In genomic region chr5:68250662-68251298, GRCh38 we compare ENCODE assay signal across 9 cellular contexts. TPM values are rescaled to one million over a fixed set of nuclear protein-coding genes. Genes with fewer than 3 reads are reported as not detected.
A peak's percentile ranks its signal among the peaks of the same experiment; 100 is the strongest.
DNase-seq lines count a peak whose midpoint lies in the region; ATAC-seq, FAIRE-seq and TF ChIP-seq lines count a peak whose summit lies in the region.
"Had no signal": no experiment of that assay in that cellular context is flagged by ENCODE, and none has a peak within 500 bp of the region (broad histone marks: within the 10 kb centered on the region; RNA-seq: fewer than 3 reads in every experiment).

No MANE protein-coding gene starts in this region.

- no peak for ATAC-seq in activated T-helper 17 cell treated with anti-CD3 and anti-CD28 coated beads, Interleukin-2, amount 50 U/mL, for 72 hours (replicated peaks)
- no peak for ATAC-seq in HepG2
- ATAC-seq in stimulated activated naive CD8-positive, alpha-beta T cell treated with anti-CD3 and anti-CD28 coated beads, Interleukin-15, amount 100 ng/mL, for 72 hours: no peak
- no peak for ATAC-seq in left colon

- H3K4me1 ChIP-seq in HUES48 (ENCODE audit: control insufficient read depth, insufficient read depth, low read length) (peaks cover 39% of the 10 kb centered on the region), HepG2 (ENCODE audit: insufficient read depth, low read length) (peaks cover 18% of the 10 kb centered on the region)

- TF ChIP-seq CTCF in HepG2 (CRISPR knock-in tag; IDR thresholded peaks at IDR 0.05): no peak

- no peak for TF ChIP-seq POLR2A in HepG2 (IDR thresholded peaks at IDR 0.05; ENCODE audit: insufficient read depth in 1 of 2, low read depth in 2 of 2, low read length in 2 of 2)

- POLR2A ChIA-PET in HepG2 (lab: Yijun Ruan, JAX): no interaction called here

- peak overlapping the region; percentile 71 for H3K4me3 Mint-ChIP-seq in activated T-helper 17 cell treated with anti-CD3 and anti-CD28 coated beads, Interleukin-2, amount 50 U/mL, for 72 hours
- H3K4me3 Mint-ChIP-seq in stimulated activated naive CD8-positive, alpha-beta T cell treated with anti-CD3 and anti-CD28 coated beads, Interleukin-15, amount 100 ng/mL, for 72 hours: peak overlapping the region; percentile 46 to 59

- no peak for TF ChIP-seq EP300 in HepG2 (IDR thresholded peaks at IDR 0.05; ENCODE audit: low read depth in 2 of 2, low read length in 2 of 2)
- TF ChIP-seq EP300 in HepG2 (CRISPR knock-in tag; IDR thresholded peaks at IDR 0.05; ENCODE audit: borderline replicate concordance): no peak

- H3K27me3 Mint-ChIP-seq in activated T-helper 17 cell treated with anti-CD3 and anti-CD28 coated beads, Interleukin-2, amount 50 U/mL, for 72 hours: no peaks in the 10 kb centered on the region
- H3K27me3 Mint-ChIP-seq in stimulated activated naive CD8-positive, alpha-beta T cell treated with anti-CD3 and anti-CD28 coated beads, Interleukin-15, amount 100 ng/mL, for 72 hours: no peaks in the 10 kb centered on the region

- H3K4me3 ChIP-seq in HUES48 (ENCODE audit: low read depth, low read length): no peak overlapping the region
- H3K4me3 ChIP-seq in HepG2 (replicated peaks in 1 of 3; ENCODE audit: insufficient read depth in 1 of 3, low read depth in 2 of 3, low read length in 3 of 3): no peak overlapping the region

- H3K27ac ChIP-seq in HUES48 (ENCODE audit: low read depth, low read length): peak overlapping the region; percentile 38
- no peak overlapping the region for H3K27ac ChIP-seq in HepG2 (ENCODE audit: extremely low read length, insufficient read depth, low read length)

- H2AFZ ChIP-seq in HepG2 (ENCODE audit: low read length): no peak overlapping the region

- H3K36me3 ChIP-seq in HUES48 (ENCODE audit: control insufficient read depth, insufficient read depth, low read length) (no peaks in the 10 kb centered on the region), HepG2 (replicated peaks in 1 of 2; ENCODE audit: control insufficient read depth in 1 of 2, insufficient read depth in 2 of 2, low read length in 2 of 2) (peaks cover 0 to 1% of the 10 kb centered on the region in 2 experiments; a peak in 1 of 5 replicates)

- no peaks in the 10 kb centered on the region for H3K9me3 Mint-ChIP-seq in activated T-helper 17 cell treated with anti-CD3 and anti-CD28 coated beads, Interleukin-2, amount 50 U/mL, for 72 hours
- no peaks in the 10 kb centered on the region for H3K9me3 Mint-ChIP-seq in stimulated activated naive CD8-positive, alpha-beta T cell treated with anti-CD3 and anti-CD28 coated beads, Interleukin-15, amount 100 ng/mL, for 72 hours

- DNase-seq in HepG2 (ENCODE audit: low spot score): no peak
- no peak for DNase-seq in stimulated activated naive CD8-positive, alpha-beta T cell treated with anti-CD3 and anti-CD28 coated beads, Interleukin-15, amount 100 ng/mL, for 72 hours
- DNase-seq in HPDE6-E6E7 (ENCODE audit: extremely low spot score): no peak
- DNase-seq in left colon: no peak
- no peak for DNase-seq in urothelium cell line (ENCODE audit: low spot score)
- DNase-seq: kidney glomerular epithelial cell, NCI-H526 had no signal

- H3K27me3 ChIP-seq in HUES48 (ENCODE audit: control insufficient read depth, insufficient read depth, low read length) (no peaks in the 10 kb centered on the region), HepG2 (ENCODE audit: control insufficient read depth in 1 of 2, insufficient read depth in 2 of 2, low read length in 2 of 2) (no peaks in the 10 kb centered on the region)

- no peak for FAIRE-seq in HepG2 (lab: Jason Lieb, UNC)
- no peak for FAIRE-seq in urothelium cell line (lab: Jason Lieb, UNC)

- no peak overlapping the region for H3K9ac ChIP-seq in HUES48 (ENCODE audit: low read depth, low read length)
- H3K9ac ChIP-seq in HepG2 (ENCODE audit: insufficient read depth, low read depth, low read length): no peak overlapping the region

- H4K20me1 ChIP-seq in HepG2 (ENCODE audit: insufficient read depth, low read length): no peaks in the 10 kb centered on the region

- no TSS peak for BruUV-seq in HepG2 (replicated peaks; lab: Mats Ljungman, UMichigan)

- CTCF ChIA-PET in HepG2 (lab: Yijun Ruan, JAX; ENCODE audit: low intra/inter-chr PET ratio, low total read pairs): interaction anchor here (1.2 kb wide), 1 partner anchor 757 kb away, joined by 3 read pairs; no protein-coding TSS in a partner anchor

- WGBS in HepG2 (ENCODE audit: low lambda C conversion rate): 92% methylated on average over 5 of the region's 5 CpGs

- in situ Hi-C loops in HepG2 (cut with HindIII; ENCODE audit: extremely low pct_ligation_motif_present, low pct_unique_long_range_greater_than_20kb): loop anchor here (5.0 to 10.0 kb wide), 2 partner anchors 756 to 1003 kb away; no protein-coding TSS in a partner anchor

- peaks cover 51% of the 10 kb centered on the region for H3K79me2 ChIP-seq in HepG2 (ENCODE audit: insufficient read depth, low read length)

- peaks cover 65% of the 10 kb centered on the region for H3K4me1 Mint-ChIP-seq in activated T-helper 17 cell treated with anti-CD3 and anti-CD28 coated beads, Interleukin-2, amount 50 U/mL, for 72 hours
- peaks cover 88% of the 10 kb centered on the region for H3K4me1 Mint-ChIP-seq in stimulated activated naive CD8-positive, alpha-beta T cell treated with anti-CD3 and anti-CD28 coated beads, Interleukin-15, amount 100 ng/mL, for 72 hours

- intact Hi-C loops in HepG2 (cut with micrococcal nuclease; ENCODE audit: unreplicated experiment) (loop anchor here (5.0 kb wide), 1 partner anchor 478 kb away; no protein-coding TSS in a partner anchor), left colon (cut with DNase I, micrococcal nuclease) (loop anchor here in 1 of 2 donors (5.0 kb wide), 1 partner anchor 1003 kb away; no protein-coding TSS in a partner anchor)

- peak overlapping the region; percentile 84 for H3K27ac Mint-ChIP-seq in activated T-helper 17 cell treated with anti-CD3 and anti-CD28 coated beads, Interleukin-2, amount 50 U/mL, for 72 hours
- H3K27ac Mint-ChIP-seq in stimulated activated naive CD8-positive, alpha-beta T cell treated with anti-CD3 and anti-CD28 coated beads, Interleukin-15, amount 100 ng/mL, for 72 hours: peak overlapping the region in 1 of 2 donors; percentile 81

- no peak for TF ChIP-seq RAD21 in HepG2 (CRISPR knock-in tag; IDR thresholded peaks at IDR 0.05)

- no peaks in the 10 kb centered on the region for H3K36me3 Mint-ChIP-seq in activated T-helper 17 cell treated with anti-CD3 and anti-CD28 coated beads, Interleukin-2, amount 50 U/mL, for 72 hours (ENCODE audit: low read depth)

- H3K9me3 ChIP-seq in HUES48 (ENCODE audit: control insufficient read depth, insufficient read depth, low read length): no peaks in the 10 kb centered on the region
- H3K9me3 ChIP-seq in HepG2 (ENCODE audit: low read length): no peaks in the 10 kb centered on the region

- no peak overlapping the region for H3K4me2 ChIP-seq in HepG2 (ENCODE audit: low read depth, low read length)

TF ChIP-seq in HepG2, 621 proteins besides CTCF, POLR2A, EP300 and RAD21 (continues in another document):
- 0 out of 2 replicates have a peak, but pooled peaks have one; percentile 27 for TF ChIP-seq ZNF652 (CRISPR knock-in tag; IDR thresholded peaks at IDR 0.05; ENCODE audit: borderline replicate concordance, low read depth)

RNA-seq across cellular contexts. Expression of gene PIK3R1, which starts 35.2 kb away (rescaled TPM):
- 10 to 100 TPM; 47.5 to 57.0 TPM for total RNA-seq in activated T-helper 17 cell treated with anti-CD3 and anti-CD28 coated beads, Interleukin-2, amount 50 U/mL, for 72 hours
- total RNA-seq in HepG2 (2016; rRNA removed; fragmentation: Illumina TruSeq; extraction: Trizol) (21.3 and 26.0 TPM in 2 replicates), left colon (10 to 100 TPM; 67.6 to 71.4 TPM)
- 15.6 and 18.1 TPM in 2 replicates for total RNA-seq in HepG2 (2016; cell fraction: cytosol; rRNA removed; fragmentation: Illumina TruSeq; extraction: Trizol; ENCODE audit: low read depth)
- 23.2 and 24.7 TPM in 2 replicates for total RNA-seq in HepG2 (2016; cell fraction: insoluble cytoplasmic fraction; rRNA removed; fragmentation: Illumina TruSeq; extraction: Trizol)
- 8.9 and 10.9 TPM in 2 replicates for total RNA-seq in HepG2 (2016; cell fraction: membrane; rRNA removed; fragmentation: Illumina TruSeq; extraction: Trizol)
- total RNA-seq in HepG2 (2016; cell fraction: nucleus; rRNA removed; fragmentation: Illumina TruSeq; extraction: Trizol): 42.9 and 43.7 TPM in 2 replicates
- 6.4 and 8.4 TPM in 2 replicates for polyA plus RNA-seq in HepG2 (2011; rRNA removed)
- polyA plus RNA-seq in HepG2 (2011; cell fraction: cytosol; rRNA removed): 3.4 and 4.1 TPM in 2 replicates
- polyA plus RNA-seq in HepG2 (2011; cell fraction: nucleus; rRNA removed): 4.4 and 7.1 TPM in 2 replicates
- polyA plus RNA-seq in HepG2 (2012): 7.9 and 11.9 TPM in 2 replicates
- 0.45 and 0.52 TPM in 2 replicates for polyA plus RNA-seq in HepG2 (2016; cell fraction: cytosol; fragmentation: Illumina TruSeq; extraction: Trizol; ENCODE audit: low read depth)
- polyA plus RNA-seq in HepG2 (2016; cell fraction: insoluble cytoplasmic fraction; fragmentation: Illumina TruSeq; extraction: Trizol; ENCODE audit: low read depth): 19.5 and 20.2 TPM in 2 replicates
- polyA plus RNA-seq in HepG2 (2016; cell fraction: membrane; fragmentation: Illumina TruSeq; extraction: Trizol; ENCODE audit: low read depth): 1.8 and 2.2 TPM in 2 replicates
- polyA plus RNA-seq in HepG2 (2016; cell fraction: nucleus; fragmentation: Illumina TruSeq; extraction: Trizol; ENCODE audit: insufficient read depth, low read depth): 35.9 and 42.5 TPM in 2 replicates
- 0.19 and 11.0 TPM in 2 replicates for polyA minus RNA-seq in HepG2 (2011; rRNA and poly(A)+ RNA removed; ENCODE audit: low replicate concordance)
- polyA minus RNA-seq in HepG2 (2011; cell fraction: cytosol; rRNA and poly(A)+ RNA removed): 9.1 and 9.7 TPM in 2 replicates
- 46.5 and 49.8 TPM in 2 replicates for polyA minus RNA-seq in HepG2 (2011; cell fraction: nucleus; rRNA and poly(A)+ RNA removed)
